ENCODE assay signal across 10 cellular contexts in the genomic region with DNA sequence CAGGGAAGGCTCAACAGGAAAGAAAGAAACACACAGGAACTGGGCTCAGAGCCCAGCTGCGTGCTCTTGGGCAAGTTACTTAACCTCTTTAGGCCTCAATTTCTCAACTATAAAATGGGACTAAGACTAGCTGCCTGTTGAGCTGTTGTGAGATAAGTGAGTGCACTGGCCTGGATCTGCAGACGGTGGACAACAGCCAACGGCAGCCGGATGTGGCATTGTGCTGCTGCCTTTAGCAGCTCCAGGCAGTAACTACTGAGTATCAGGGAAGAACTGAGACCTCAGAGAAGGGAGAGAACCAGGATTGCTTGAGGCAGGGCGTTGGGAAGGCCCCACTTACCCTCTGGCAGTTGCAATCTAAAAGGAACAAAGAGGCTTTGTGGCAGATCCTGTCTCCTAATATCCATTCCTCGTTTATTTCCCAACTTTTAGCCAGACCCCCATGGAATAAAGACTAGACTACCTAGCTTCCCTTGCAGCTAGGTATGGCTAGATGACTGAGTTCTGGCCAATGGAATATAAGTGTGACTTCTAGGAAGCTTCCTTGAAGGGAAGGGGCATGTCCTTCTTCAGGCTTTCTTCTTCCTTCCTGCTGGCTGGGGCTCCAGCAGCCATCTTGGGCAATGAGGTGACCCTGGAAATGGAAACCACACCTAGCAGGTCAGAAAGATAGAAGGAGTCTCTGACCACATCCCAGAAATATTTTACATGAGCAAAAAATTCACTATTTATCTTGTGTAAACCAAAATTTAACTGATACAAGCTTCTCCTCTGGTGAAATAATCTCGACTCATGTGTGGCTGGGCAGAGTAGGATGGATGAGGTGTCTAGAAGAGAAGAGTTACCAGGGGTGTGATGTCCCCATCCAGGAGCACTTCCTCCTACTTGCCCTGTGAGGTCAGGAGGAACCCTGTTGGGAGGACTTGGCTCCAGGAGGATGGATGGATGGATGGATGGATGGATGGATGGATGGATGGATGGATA.
DNase-seq lines count a peak whose midpoint lies in the region; ATAC-seq, FAIRE-seq and TF ChIP-seq lines count a peak whose summit lies in the region.
"Had no signal": no experiment of that assay in that cellular context is flagged by ENCODE, and none has a peak within 500 bp of the region (broad histone marks: within the 10 kb centered on the region; RNA-seq: fewer than 3 reads in every experiment).

No MANE protein-coding gene starts in this region.

- POLR2A ChIA-PET in K562 (lab: Yijun Ruan, JAX): interaction anchor here (0.6 to 2.5 kb wide), 11 partner anchors 9 to 430 kb away, joined by 3 to 16 read pairs (median 4); partner anchors contain the start of gene GTPBP2

- H3K4me2 ChIP-seq in K562 (ENCODE audit: insufficient read depth, low read length): peak overlapping the region; percentile 81

- no peaks in the 10 kb centered on the region for H4K20me1 ChIP-seq in K562 (replicated peaks; ENCODE audit: control insufficient read depth, insufficient read depth, low read length)

- TF ChIP-seq EP300 in K562 (IDR thresholded peaks at IDR 0.05; ENCODE audit: low read length): peak; percentile 16; the same call in 1 of the 2 replicates

- intact Hi-C loops in K562 (cut with micrococcal nuclease): loop anchor here (1.0 to 5.0 kb wide), 4 partner anchors 15 to 59 kb away; no protein-coding TSS in a partner anchor
- intact Hi-C loops in right cardiac atrium (cut with DNase I): loop anchor here in 1 of 4 donors (5.0 kb wide), 1 partner anchor 52 kb away; no protein-coding TSS in a partner anchor

- TF ChIP-seq RAD21 in K562 (CRISPR knock-in tag; conservative IDR thresholded peaks at IDR 0.05 in 1 of 2, IDR thresholded peaks at IDR 0.05 in 1 of 2): no peak

- no peaks in the 10 kb centered on the region for H3K79me2 ChIP-seq in K562 (ENCODE audit: control insufficient read depth, insufficient read depth, low read length)

- no peak for FAIRE-seq in K562 (lab: Jason Lieb, UNC)

- H3K27ac ChIP-seq in K562 (ENCODE audit: extremely low read depth, low read depth, low read length): peak overlapping the region; percentile 97
- H3K27ac ChIP-seq in right cardiac atrium (ENCODE audit: low read length): peak overlapping the region; percentile 53
- peak overlapping the region; percentile 86 for H3K27ac ChIP-seq in skeletal muscle tissue (ENCODE audit: low read depth, low read length)

- ATAC-seq in K562 (no peak), right cardiac atrium (peak; percentile 12 to 38), HG03025 (IDR thresholded peaks at IDR 0.05; ENCODE audit: low FRiP score, unreplicated experiment) (no peak), HG02571 (IDR thresholded peaks at IDR 0.05; ENCODE audit: unreplicated experiment) (no peak)

- DNase-seq in EL (peak; percentile 84), K562 (ENCODE audit: extremely low read depth in 1 of 4, low spot score in 3 of 4) (peak in 1 of 4 experiments; percentile 69), right cardiac atrium (peak; percentile 6 to 90 (median 79)), NCI-H1930 (lab: John Stamatoyannopoulos, UW) (no peak)
- no peak for DNase-seq in effector CD4-positive, alpha-beta T cell
- DNase-seq: stimulated activated CD4-positive, alpha-beta T cell treated with anti-CD3 and anti-CD28 coated beads, Interleukin-2, amount 100 ng/mL, for 48 hours had no signal

- H2AFZ ChIP-seq in K562 (ENCODE audit: low read depth, low read length): peak overlapping the region; percentile 90

- CTCF ChIA-PET in K562 (lab: Yijun Ruan, JAX; ENCODE audit: low intra/inter-chr PET ratio): no interaction called here

- 49% methylated on average over 7 of the region's 7 CpGs for WGBS in K562 (ENCODE audit: insufficient coverage, low coverage, missing lambda C conversion rate)
- 35% methylated on average over 7 of the region's 7 CpGs for WGBS in right cardiac atrium

- no TSS peak for BruUV-seq in K562 (replicated peaks; lab: Mats Ljungman, UMichigan)

- no peak for TF ChIP-seq CTCF in K562 (IDR thresholded peaks at IDR 0.05 in 2 of 3, conservative IDR thresholded peaks at IDR 0.05 in 1 of 3; ENCODE audit: insufficient read depth in 2 of 3, low read depth in 1 of 3, low read length in 3 of 3)

- H3K27me3 ChIP-seq in K562 (ENCODE audit: control insufficient read depth in 2 of 2, insufficient read depth in 2 of 2, low read length in 2 of 2) (no peaks in the 10 kb centered on the region), right cardiac atrium (ENCODE audit: control insufficient read depth, insufficient read depth) (no peaks in the 10 kb centered on the region), skeletal muscle tissue (ENCODE audit: control insufficient read depth in 3 of 3, insufficient read depth in 3 of 3, low read length in 3 of 3) (no peaks in the 10 kb centered on the region)
- H3K27me3 ChIP-seq: body of pancreas had no signal

- H3K36me3 ChIP-seq in K562 (ENCODE audit: control insufficient read depth, insufficient read depth, low read length): no peaks in the 10 kb centered on the region; the same call in 2 of the 3 replicates
- H3K36me3 ChIP-seq in skeletal muscle tissue (ENCODE audit: control insufficient read depth in 3 of 3, insufficient read depth in 3 of 3, low read length in 3 of 3): no peaks in the 10 kb centered on the region

- H3K9ac ChIP-seq in K562 (ENCODE audit: insufficient read depth in 1 of 2, low read depth in 2 of 2, low read length in 2 of 2) (peak overlapping the region; percentile 73 to 93), skeletal muscle tissue (ENCODE audit: low read depth in 1 of 3, low read length in 3 of 3) (peak overlapping the region in 2 of 3 donors; percentile 47 to 69)

- H3K4me1 ChIP-seq in K562 (replicated peaks in 1 of 2; ENCODE audit: control insufficient read depth in 2 of 2, insufficient read depth in 2 of 2, low read length in 2 of 2) (peaks cover 57 to 65% of the 10 kb centered on the region in 2 experiments), right cardiac atrium (ENCODE audit: control insufficient read depth, insufficient read depth, low read length) (peaks cover 34% of the 10 kb centered on the region), skeletal muscle tissue (ENCODE audit: control insufficient read depth in 3 of 3, insufficient read depth in 3 of 3, low read length in 3 of 3) (peaks cover 48 to 76% (median 66%) of the 10 kb centered on the region in 3 donors)
- H3K4me1 ChIP-seq: body of pancreas had no signal

- H3K4me3 ChIP-seq in K562 (no peak overlapping the region), right cardiac atrium (ENCODE audit: low read length) (no peak overlapping the region), skeletal muscle tissue (ENCODE audit: low read length in 3 of 3) (no peak overlapping the region)
- H3K4me3 ChIP-seq: body of pancreas had no signal

- no peak for TF ChIP-seq POLR2A in K562 (conservative IDR thresholded peaks at IDR 0.05)

- in situ Hi-C loops in K562 (cut with MboI): loop anchor here (5.0 kb wide), 1 partner anchor 287 kb away; the partner anchor contains the start of gene VEGFA

- H3K9me3 ChIP-seq in K562 (replicated peaks; ENCODE audit: control insufficient read depth, insufficient read depth, low read depth, low read length) (peaks cover 15% of the 10 kb centered on the region), right cardiac atrium (ENCODE audit: control insufficient read depth, low read length) (no peaks in the 10 kb centered on the region), skeletal muscle tissue (ENCODE audit: control insufficient read depth in 3 of 3, low read length in 3 of 3) (no peaks in the 10 kb centered on the region)
- H3K9me3 ChIP-seq: body of pancreas had no signal

- H3K9me1 ChIP-seq in K562 (ENCODE audit: control insufficient read depth, insufficient read depth, low read length): no peaks in the 10 kb centered on the region

TF ChIP-seq in K562, 482 proteins besides CTCF, POLR2A, EP300 and RAD21 (continues in another document):
- TF ChIP-seq BRD4 (IDR thresholded peaks at IDR 0.05) (no peak), VEZF1 (CRISPR knock-in tag; IDR thresholded peaks at IDR 0.05) (no peak), NFIC (IDR thresholded peaks at IDR 0.05) (no peak), ZNF165 (CRISPR knock-in tag; IDR thresholded peaks at IDR 0.05; ENCODE audit: borderline replicate concordance) (no peak), NFATC3 (IDR thresholded peaks at IDR 0.05) (no peak), MTF1 (CRISPR knock-in tag; IDR thresholded peaks at IDR 0.05; ENCODE audit: borderline replicate concordance) (no peak), ETV5 (CRISPR knock-in tag; IDR thresholded peaks at IDR 0.05; ENCODE audit: low read depth) (no peak), TAF9B (IDR thresholded peaks at IDR 0.05; ENCODE audit: partially characterized antibody) (no peak), FOXP1 (CRISPR knock-in tag; IDR thresholded peaks at IDR 0.05) (peak; percentile 54; the same call in 1 of the 2 replicates), EHMT2 (IDR thresholded peaks at IDR 0.05) (no peak), ZNF79 (CRISPR knock-in tag; IDR thresholded peaks at IDR 0.05; ENCODE audit: low read depth) (0 out of 2 replicates have a peak, but pooled peaks have one; percentile 15), HDAC1 (IDR thresholded peaks at IDR 0.05) (no peak), ZNF347 (CRISPR knock-in tag; IDR thresholded peaks at IDR 0.05; ENCODE audit: low read depth) (no peak), KDM2B (CRISPR knock-in tag; IDR thresholded peaks at IDR 0.05) (no peak)

Comparison
In these comparisons a context has a peak if more than half of its experiments do, and no peak if none do; other contexts are left out.
1. DNase-seq: peak in EL (single experiment) and right cardiac atrium (3 of 3); none in effector CD4-positive, alpha-beta T cell (single experiment) and NCI-H1930 (0 of 2).
2. ATAC-seq: peak in right cardiac atrium (2 of 2); none in K562 (single experiment), HG03025 (single experiment) and HG02571 (single experiment).
3. Peak in every context shown above with its lines, with median percentiles within 50 percentile points of each other: H3K27ac ChIP-seq.